ENCODE assay signal across 21 cellular contexts in genomic region chr13:36526897-36527296, GRCh38.
DNase-seq lines count a peak whose midpoint lies in the region; ATAC-seq, FAIRE-seq and TF ChIP-seq lines count a peak whose summit lies in the region.
"Had no signal": no experiment of that assay in that cellular context is flagged by ENCODE, and none has a peak within 500 bp of the region (broad histone marks: within the 10 kb centered on the region; RNA-seq: fewer than 3 reads in every experiment).

No MANE protein-coding gene starts in this region.

- H4K20me1 ChIP-seq in mammary epithelial cell (ENCODE audit: insufficient read depth, low read length) = no peaks in the 10 kb centered on the region

- TF ChIP-seq CTCF in mammary epithelial cell (conservative IDR thresholded peaks at IDR 0.05 in 1 of 2, IDR thresholded peaks at IDR 0.05 in 1 of 2; ENCODE audit: extremely low read depth in 1 of 2, insufficient read depth in 1 of 2, low read depth in 1 of 2, low read length in 2 of 2) = peak in 1 of 2 donors; percentile 42
- no peak for TF ChIP-seq CTCF in lower lobe of right lung (IDR thresholded peaks at IDR 0.05)
- TF ChIP-seq CTCF in GM10248 (IDR thresholded peaks at IDR 0.05; ENCODE audit: control extremely low read depth, extremely low read depth, low read depth, missing control alignments) = no peak

- H3K27me3 ChIP-seq in mammary epithelial cell (ENCODE audit: insufficient read depth, low read length) = no peaks in the 10 kb centered on the region
- H3K27me3 ChIP-seq in lower lobe of right lung (ENCODE audit: low read depth) = no peaks in the 10 kb centered on the region
- no peaks in the 10 kb centered on the region for H3K27me3 ChIP-seq in small intestine (ENCODE audit: control insufficient read depth in 2 of 2, insufficient read depth in 2 of 2, low read length in 2 of 2)
- H3K27me3 ChIP-seq: Peyer's patch, suprapubic skin had no signal

- H3K27ac ChIP-seq in mammary epithelial cell (ENCODE audit: insufficient read depth, low read depth, low read length) = no peak overlapping the region
- no peak overlapping the region for H3K27ac ChIP-seq in lower lobe of right lung
- no peak overlapping the region for H3K27ac ChIP-seq in small intestine (ENCODE audit: low read depth in 1 of 2, low read length in 1 of 2)
- H3K27ac ChIP-seq: dorsolateral prefrontal cortex, Peyer's patch, psoas muscle, suprapubic skin, WERI-Rb-1 had no signal

- H3K4me3 ChIP-seq in mammary epithelial cell (replicated peaks in 1 of 3; ENCODE audit: insufficient read depth in 1 of 3, low read depth in 2 of 3, low read length in 3 of 3) (no peak overlapping the region), lower lobe of right lung (no peak overlapping the region), small intestine (ENCODE audit: low read depth in 1 of 2, low read length in 2 of 2) (no peak overlapping the region)
- H3K4me3 ChIP-seq: dorsolateral prefrontal cortex, Peyer's patch, psoas muscle, suprapubic skin had no signal

- POLR2A ChIA-PET in GM10248 (lab: Yijun Ruan, JAX) = no interaction called here

- H3K79me2 ChIP-seq in mammary epithelial cell (ENCODE audit: insufficient read depth, low read length) = no peaks in the 10 kb centered on the region

- CTCF ChIA-PET in mammary epithelial cell (lab: Charles Lee; ENCODE audit: low non-redundant PET) = interaction anchor here (0.6 kb wide), 1 partner anchor 209 kb away, joined by 3 read pairs; no protein-coding TSS in a partner anchor
- CTCF ChIA-PET in GM10248 (lab: Yijun Ruan, JAX) = no interaction called here

- H3K4me1 ChIP-seq in mammary epithelial cell (ENCODE audit: insufficient read depth, low read length) = peaks cover 15% of the 10 kb centered on the region
- peaks cover 11% of the 10 kb centered on the region for H3K4me1 ChIP-seq in lower lobe of right lung
- no peaks in the 10 kb centered on the region for H3K4me1 ChIP-seq in small intestine (ENCODE audit: control insufficient read depth in 2 of 2, insufficient read depth in 1 of 2, low read depth in 1 of 2, low read length in 1 of 2)
- H3K4me1 ChIP-seq: Peyer's patch, psoas muscle had no signal

- no peak overlapping the region for H3K9ac ChIP-seq in mammary epithelial cell (ENCODE audit: insufficient read depth, low read length)

- H3K9me3 ChIP-seq in mammary epithelial cell (replicated peaks; ENCODE audit: insufficient read depth, low read length) = no peaks in the 10 kb centered on the region
- no peaks in the 10 kb centered on the region for H3K9me3 ChIP-seq in lower lobe of right lung
- no peaks in the 10 kb centered on the region for H3K9me3 ChIP-seq in small intestine (ENCODE audit: control insufficient read depth, low read depth)
- H3K9me3 ChIP-seq: Peyer's patch, psoas muscle, suprapubic skin had no signal

- H3K36me3 ChIP-seq in mammary epithelial cell (ENCODE audit: insufficient read depth, low read length) = no peaks in the 10 kb centered on the region
- no peaks in the 10 kb centered on the region for H3K36me3 ChIP-seq in lower lobe of right lung
- H3K36me3 ChIP-seq in small intestine (ENCODE audit: control insufficient read depth in 2 of 2, insufficient read depth in 2 of 2, low read length in 2 of 2) = no peaks in the 10 kb centered on the region
- H3K36me3 ChIP-seq: Peyer's patch, suprapubic skin, WERI-Rb-1 had no signal

- BruUV-seq in mammary epithelial cell (replicated peaks; lab: Mats Ljungman, UMichigan) = no TSS peak

- H2AFZ ChIP-seq in mammary epithelial cell (ENCODE audit: low read depth, low read length) = peak overlapping the region; percentile 55

- FAIRE-seq in small intestine (lab: Jason Lieb, UNC) = no peak

- dilution Hi-C loops in mammary epithelial cell (cut with HindIII; ENCODE audit: low sequenced_read_pairs) = no loop called here

- peak; percentile 62 to 71 for ATAC-seq in lower lobe of right lung
- no peak for ATAC-seq in HG03196 (IDR thresholded peaks at IDR 0.05; ENCODE audit: unreplicated experiment)
- ATAC-seq: psoas muscle; stimulated activated effector memory CD8-positive, alpha-beta T cell treated with anti-CD3 and anti-CD28 coated beads, Interleukin-12 subunit alpha, Interleukin-12 subunit beta, amount 100 ng/mL, for 72 hours had no signal

- intact Hi-C loops in mammary epithelial cell (cut with micrococcal nuclease) (loop anchor here (1.0 kb wide), 1 partner anchor 209 kb away; no protein-coding TSS in a partner anchor), lower lobe of right lung (cut with DNase I) (no loop called here)

- in situ Hi-C loops in mammary epithelial cell (cut with MboI; ENCODE audit: low sequenced_read_pairs in 2 of 2) = no loop called here

- WGBS in mammary epithelial cell (ENCODE audit: low coverage, missing lambda C conversion rate) = 0% methylated on average over 1 of the region's 1 CpG
- WGBS in small intestine, 3 donors = 42 to 57% (median 43%) methylated on average over 1 of the region's 1 CpG

- DNase-seq in DMS53 treated with DMSO at 0.1 percent for 48 hours (lab: John Stamatoyannopoulos, UW; ENCODE audit: unreplicated experiment) (peak; percentile 43), NCI-H2029 treated with DMSO at 0.1 percent for 48 hours (lab: John Stamatoyannopoulos, UW) (peak; percentile 11), mammary epithelial cell (peak; percentile 47), lower lobe of right lung (peak; percentile 50), GM10248 (ENCODE audit: extremely low spot score) (no peak), dermis blood vessel endothelial cell (no peak), small intestine (no peak)
- DNase-seq: activated CD4-positive, alpha-beta T cell treated with anti-CD3 and anti-CD28 coated beads, Interleukin-2, amount 50 U/mL, for 1 hour; aorta; caudate nucleus; dorsolateral prefrontal cortex; foreskin fibroblast; GDM1; Kasumi-1; Peyer's patch; psoas muscle; stimulated activated CD4-positive, alpha-beta T cell treated with anti-CD3 and anti-CD28 coated beads, Interleukin-2, amount 100 ng/mL, for 24 hours; WERI-Rb-1 had no signal

- peak overlapping the region; percentile 35 for H3K4me2 ChIP-seq in mammary epithelial cell (ENCODE audit: insufficient read depth, low read depth, low read length)

Comparison
In these comparisons a context has a peak if more than half of its experiments do, and no peak if none do; other contexts are left out.
1. DNase-seq: peak in DMS53 treated with DMSO at 0.1 percent for 48 hours (single experiment), NCI-H2029 treated with DMSO at 0.1 percent for 48 hours (single experiment), mammary epithelial cell (single experiment) and lower lobe of right lung (single experiment); none in GM10248 (single experiment), dermis blood vessel endothelial cell (single experiment) and small intestine (single experiment).